Comparison of ENCODE assay signal across 1 cellular context in the genomic region with DNA sequence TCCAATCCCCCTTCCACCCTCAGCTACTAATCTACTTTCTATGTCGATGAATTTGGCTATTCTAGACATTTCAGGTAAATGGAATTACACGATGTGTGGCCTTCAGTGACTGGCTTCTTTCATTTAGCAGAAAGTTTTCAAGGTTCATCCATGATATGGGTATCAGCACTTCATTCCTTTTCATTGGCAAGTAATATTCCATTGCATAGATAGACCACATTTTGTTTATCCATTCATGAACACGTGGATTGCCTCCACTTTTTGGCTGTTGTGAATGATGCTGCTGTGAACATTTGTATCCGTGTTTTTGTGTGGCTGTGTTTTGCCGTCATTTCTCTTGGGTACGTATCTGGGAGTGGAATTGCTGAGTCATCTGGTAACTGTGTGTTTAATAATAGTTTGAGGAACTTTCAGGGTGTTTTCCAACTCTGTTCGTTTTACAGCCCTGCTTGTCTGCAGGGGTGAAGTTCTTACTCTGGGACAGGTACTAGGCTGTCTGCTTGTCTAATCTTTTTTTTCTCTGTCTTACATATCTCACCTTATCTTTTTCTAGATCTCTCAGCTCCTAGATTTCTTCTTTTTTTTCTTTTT.
TF ChIP-seq lines count a peak whose summit lies in the region.

No MANE protein-coding gene starts in this region.

TF ChIP-seq in A549, 52 proteins besides CTCF, POLR2A, EP300 and RAD21:
- peak; percentile 84 for TF ChIP-seq MAFK (IDR thresholded peaks at IDR 0.05; ENCODE audit: partially characterized antibody)
- no peak for TF ChIP-seq KDM5A (IDR thresholded peaks at IDR 0.05)
- TF ChIP-seq HOXB5 (CRISPR knock-in tag; IDR thresholded peaks at IDR 0.05): no peak
- no peak for TF ChIP-seq BHLHE40 (IDR thresholded peaks at IDR 0.05; ENCODE audit: low read depth, low read length)
- no peak for TF ChIP-seq ZC3H11A (IDR thresholded peaks at IDR 0.05)
- peak; percentile 66 for TF ChIP-seq NFE2L2 (conservative IDR thresholded peaks at IDR 0.05; ENCODE audit: low read length)
- TF ChIP-seq KDM1A (IDR thresholded peaks at IDR 0.05; ENCODE audit: low read depth): peak; percentile 77; the same call in 1 of the 2 replicates
- 0 out of 2 replicates have a peak, but pooled peaks have one; percentile 16 for TF ChIP-seq CHD4 (IDR thresholded peaks at IDR 0.05; ENCODE audit: borderline replicate concordance)
- TF ChIP-seq RFX5 (IDR thresholded peaks at IDR 0.05): no peak
TF ChIP-seq in A549: peak in this region for 4.
